ENCODE assay signal across 8 cellular contexts in genomic region chr12:49322708-49323523, GRCh38. TPM values are rescaled to one million over a fixed set of nuclear protein-coding genes. Genes with fewer than 3 reads are reported as not detected.
DNase-seq lines count a peak whose midpoint lies in the region; ATAC-seq and TF ChIP-seq lines count a peak whose summit lies in the region.

Gene TROAP (plus strand): TSS chr12:49323255. CDS start chr12:49323609, 354 bp downstream.

- CTCF ChIA-PET in T-cell (lab: Charles Lee) = interaction anchor here (0.6 to 1.8 kb wide), 14 partner anchors 9 to 1166 kb away, joined by 3 to 12 read pairs (median 4); no protein-coding TSS in a partner anchor

- H3K27me3 Mint-ChIP-seq in T-cell = no peaks in the 10 kb centered on the region

- H3K36me3 Mint-ChIP-seq in T-cell = no peaks in the 10 kb centered on the region

- ATAC-seq in HG02870 (IDR thresholded peaks at IDR 0.05; ENCODE audit: unreplicated experiment) (peak; percentile 97), T-cell (replicated peaks in 1 of 4) (peak; percentile 96 to 99 (median 98)), heart right ventricle (peak; percentile 100), upper lobe of right lung (peak; percentile 100)

- peak within 1 kb of the TSS; percentile 71 to 75 for H3K27ac Mint-ChIP-seq in T-cell

- DNase-seq in GM13977 (ENCODE audit: low spot score) = peak; percentile 98
- peak; percentile 99 for DNase-seq in NCI-H146 (lab: John Stamatoyannopoulos, UW)
- DNase-seq in T-cell = peak; percentile 92 to 97 (median 96)
- peak; percentile 100 for DNase-seq in adipocyte (ENCODE audit: low read depth)
- DNase-seq in heart right ventricle = peak; percentile 97 to 98
- DNase-seq in posterior cingulate gyrus = peak; percentile 94 to 100 (median 98)
- peak; percentile 99 for DNase-seq in upper lobe of right lung

- H3K27me3 ChIP-seq in adipocyte (replicated peaks; ENCODE audit: control insufficient read depth, insufficient read depth, low read length) (no peaks in the 10 kb centered on the region), heart right ventricle (no peaks in the 10 kb centered on the region), upper lobe of right lung (no peaks in the 10 kb centered on the region)

- intact Hi-C loops in heart right ventricle (cut with DNase I) (no loop called here), posterior cingulate gyrus (cut with DNase I) (no loop called here), upper lobe of right lung (cut with DNase I) (no loop called here)

- peak within 1 kb of the TSS; percentile 86 to 90 (median 87) for H3K4me3 Mint-ChIP-seq in T-cell

- TF ChIP-seq CTCF in GM13977 (IDR thresholded peaks at IDR 0.05; ENCODE audit: extremely low read depth, insufficient read depth, missing control alignments) (no peak), heart right ventricle (IDR thresholded peaks at IDR 0.05) (no peak), upper lobe of right lung (IDR thresholded peaks at IDR 0.05) (no peak)

- in situ Hi-C loops in GM13977 (cut with MboI; ENCODE audit: low pct_unique_long_range_greater_than_20kb, low sequenced_read_pairs, unreplicated experiment) = no loop called here

- H3K9ac ChIP-seq in adipocyte (ENCODE audit: low read length) = peak within 1 kb of the TSS; percentile 88

- H3K9me3 ChIP-seq in adipocyte (ENCODE audit: control insufficient read depth, low read length) (no peaks in the 10 kb centered on the region), heart right ventricle (no peaks in the 10 kb centered on the region), upper lobe of right lung (no peaks in the 10 kb centered on the region)

- H3K27ac ChIP-seq in heart right ventricle = peak within 1 kb of the TSS in 9 of 10 donors; percentile 31 to 78 (median 61)
- peak within 1 kb of the TSS; percentile 59 for H3K27ac ChIP-seq in upper lobe of right lung

- H3K4me3 ChIP-seq in adipocyte (ENCODE audit: low read length) = peak within 1 kb of the TSS; percentile 89
- H3K4me3 ChIP-seq in heart right ventricle = peak within 1 kb of the TSS; percentile 44 to 82 (median 63)
- peak within 1 kb of the TSS; percentile 77 for H3K4me3 ChIP-seq in upper lobe of right lung

- 0% methylated on average over 65 of the region's 65 CpGs for WGBS in heart right ventricle, 2 donors

- peaks cover 10% of the 10 kb centered on the region for H3K4me1 ChIP-seq in adipocyte (ENCODE audit: control insufficient read depth, insufficient read depth, low read length)
- peaks cover 0 to 14% (median 6%) of the 10 kb centered on the region in 9 donors for H3K4me1 ChIP-seq in heart right ventricle
- H3K4me1 ChIP-seq in upper lobe of right lung = peaks cover 11% of the 10 kb centered on the region

- H3K4me1 Mint-ChIP-seq in T-cell = peaks cover 17 to 22% (median 20%) of the 10 kb centered on the region in 3 donors

- POLR2A ChIA-PET in T-cell (lab: Charles Lee) = interaction anchor here (0.5 to 1.2 kb wide), 7 partner anchors 44 to 790 kb away, joined by 3 to 7 read pairs (median 5); partner anchors contain the start of genes SPATS2 (in 1 of the 2) and TMBIM6 (in 1 of the 2)

- H3K36me3 ChIP-seq in adipocyte (ENCODE audit: control insufficient read depth, insufficient read depth, low read length, severe bottlenecking) = no peaks in the 10 kb centered on the region
- peaks cover 0 to 7% (median 0%) of the 10 kb centered on the region in 9 donors for H3K36me3 ChIP-seq in heart right ventricle
- no peaks in the 10 kb centered on the region for H3K36me3 ChIP-seq in upper lobe of right lung

- H3K9me3 Mint-ChIP-seq in T-cell = no peaks in the 10 kb centered on the region

RNA-seq across cellular contexts. Expression of gene TROAP, which starts in this region (rescaled TPM):
- total RNA-seq in T-cell (1 to 10 TPM in 4 of 5 donors, under 1 TPM in 1; 0.98 to 1.9 (median 1.3) TPM), heart right ventricle (1 to 10 TPM in 2 of 10 donors, under 1 TPM in 5, not detected in 3; 0.40 to 4.9 (median 0.72) TPM), upper lobe of right lung (0.96 TPM)
- polyA plus RNA-seq in heart right ventricle = 1 to 10 TPM in 1 of 2 donors, under 1 TPM in 1; 0.20 to 1.3 TPM

Comparison
In these comparisons a context has a peak if more than half of its experiments do, and no peak if none do; other contexts are left out.
1. Peak in every context shown above with its lines: DNase-seq, ATAC-seq, H3K4me3 ChIP-seq and H3K27ac ChIP-seq.
2. Peak in DNase-seq, ATAC-seq, H3K4me3 ChIP-seq and H3K27ac ChIP-seq in upper lobe of right lung; RNA of the gene not detected or under 1 TPM.